8 cellular contexts compared by ENCODE assay signal in genomic region chr6:74409447-74409846, GRCh38.
A peak's percentile ranks its signal among the peaks of the same experiment; 100 is the strongest.
DNase-seq lines count a peak whose midpoint lies in the region; ATAC-seq and TF ChIP-seq lines count a peak whose summit lies in the region.

No MANE protein-coding gene starts in this region.

- no peak overlapping the region for H3K4me3 Mint-ChIP-seq in endodermal cell

- no peaks in the 10 kb centered on the region for H3K36me3 Mint-ChIP-seq in endodermal cell (ENCODE audit: low read depth)

- H3K4me1 Mint-ChIP-seq in endodermal cell = no peaks in the 10 kb centered on the region

- H3K4me1 ChIP-seq in endodermal cell (ENCODE audit: control insufficient read depth, insufficient read depth, low read length) (no peaks in the 10 kb centered on the region), psoas muscle (no peaks in the 10 kb centered on the region)

- no peak overlapping the region for H3K27ac Mint-ChIP-seq in endodermal cell

- ATAC-seq in GM21423 (IDR thresholded peaks at IDR 0.05; ENCODE audit: unreplicated experiment) (peak; percentile 84), psoas muscle (peak in 3 of 4 donors; percentile 45 to 59 (median 57))

- H3K9me3 ChIP-seq in endodermal cell (ENCODE audit: control insufficient read depth, low read length) (no peaks in the 10 kb centered on the region), psoas muscle (no peaks in the 10 kb centered on the region)

- H3K36me3 ChIP-seq in endodermal cell (ENCODE audit: control insufficient read depth, insufficient read depth, low read length) (no peaks in the 10 kb centered on the region), psoas muscle (ENCODE audit: insufficient read depth in 1 of 2, low read depth in 1 of 2) (no peaks in the 10 kb centered on the region)

- peak; percentile 65 for DNase-seq in DMS153 (lab: John Stamatoyannopoulos, UW)
- peak; percentile 1 for DNase-seq in Jurkat, Clone E6-1 (ENCODE audit: low read depth, low spot score)
- no peak for DNase-seq in endodermal cell
- no peak for DNase-seq in psoas muscle
- no peak for DNase-seq in cerebellum (ENCODE audit: low spot score)
- DNase-seq in T-helper 1 cell = no peak
- no peak for DNase-seq in NOMO-1 (lab: John Stamatoyannopoulos, UW; ENCODE audit: unreplicated experiment in 2 of 2)

- 60% methylated on average over 1 of the region's 1 CpG; no CpG with 5 or more reads in 1 of the 2 experiments for WGBS in endodermal cell (ENCODE audit: insufficient coverage in 1 of 2, insufficient read length in 1 of 2), 2 experiments
- WGBS in psoas muscle, 3 donors = 0% methylated on average over 1 of the region's 1 CpG

- H3K27me3 Mint-ChIP-seq in endodermal cell (ENCODE audit: insufficient read depth) = no peaks in the 10 kb centered on the region

- no peak overlapping the region for H3K9ac ChIP-seq in endodermal cell (ENCODE audit: extremely low read depth, low read length, poor library complexity, severe bottlenecking)

- H3K27me3 ChIP-seq in endodermal cell (ENCODE audit: control insufficient read depth, insufficient read depth, low read length, poor library complexity, severe bottlenecking) = no peaks in the 10 kb centered on the region
- H3K27me3 ChIP-seq in psoas muscle (ENCODE audit: insufficient read depth in 3 of 3, low read length in 2 of 3) = no peaks in the 10 kb centered on the region

- intact Hi-C loops in psoas muscle (cut with DNase I) = loop anchor here in 1 of 2 donors (5.0 kb wide), 1 partner anchor 798 kb away; the partner anchor contains the start of gene COL12A1

- H3K27ac ChIP-seq in endodermal cell (ENCODE audit: low read depth, low read length) = no peak overlapping the region
- no peak overlapping the region for H3K27ac ChIP-seq in psoas muscle

- no peak overlapping the region for H3K4me3 ChIP-seq in Jurkat, Clone E6-1 (ENCODE audit: low read length)
- H3K4me3 ChIP-seq in endodermal cell (ENCODE audit: low read length) (no peak overlapping the region), psoas muscle (no peak overlapping the region)

- H3K9me3 Mint-ChIP-seq in endodermal cell = no peaks in the 10 kb centered on the region

- TF ChIP-seq CTCF in endodermal cell (conservative IDR thresholded peaks at IDR 0.05) = peak; percentile 72
- TF ChIP-seq CTCF in psoas muscle (IDR thresholded peaks at IDR 0.05) = peak; percentile 30

Comparison
In these comparisons a context has a peak if more than half of its experiments do, and no peak if none do; other contexts are left out.
1. DNase-seq: peak in DMS153 (single experiment) and Jurkat, Clone E6-1 (single experiment); none in endodermal cell (single experiment), psoas muscle (0 of 2), cerebellum (single experiment), T-helper 1 cell (0 of 5) and NOMO-1 (0 of 2).